Comparison of ENCODE assay signal across 8 cellular contexts in the genomic region with DNA sequence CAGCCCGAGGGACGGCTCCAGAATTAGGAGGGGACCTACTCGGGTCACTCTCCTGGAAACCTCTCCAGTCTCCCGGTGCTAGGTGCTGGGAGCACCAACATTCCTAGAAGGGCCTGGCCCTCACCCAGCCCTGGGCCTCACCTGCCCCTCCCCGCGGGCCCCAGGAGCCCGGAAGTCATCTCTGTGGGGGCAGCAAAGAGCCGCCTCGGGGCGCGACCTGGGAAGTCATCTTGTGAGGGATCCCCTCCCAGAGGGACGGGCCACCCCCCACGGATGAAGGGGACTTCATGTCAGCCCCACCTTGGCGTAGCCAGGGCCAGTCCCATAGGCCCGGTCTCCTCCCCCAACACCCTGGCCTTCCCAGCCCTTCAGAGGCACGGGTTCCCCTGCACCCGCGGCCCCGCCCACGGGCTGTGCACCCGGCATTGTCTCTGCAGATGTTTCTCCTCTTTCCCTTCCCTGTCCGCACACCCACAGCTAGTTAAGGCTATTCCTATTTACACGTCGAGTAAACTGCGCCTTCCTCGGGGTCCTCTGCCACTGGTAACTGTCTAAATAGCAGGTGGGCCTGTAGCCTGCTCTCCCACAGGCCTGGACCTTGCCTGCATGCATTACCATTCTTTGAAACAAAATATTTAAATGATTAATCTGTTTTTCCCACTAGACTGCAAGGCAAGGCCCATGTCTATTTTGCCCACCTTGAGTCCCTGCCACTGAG. TPM values are rescaled to one million over a fixed set of nuclear protein-coding genes. Genes with fewer than 3 reads are reported as not detected.
DNase-seq lines count a peak whose midpoint lies in the region; ATAC-seq and TF ChIP-seq lines count a peak whose summit lies in the region.

No MANE protein-coding gene starts in this region.

- H3K4me3 Mint-ChIP-seq in activated T-helper 17 cell treated with anti-CD3 and anti-CD28 coated beads, Interleukin-2, amount 50 U/mL, for 72 hours: peak overlapping the region; percentile 99

- H3K36me3 Mint-ChIP-seq in activated T-helper 17 cell treated with anti-CD3 and anti-CD28 coated beads, Interleukin-2, amount 50 U/mL, for 72 hours (ENCODE audit: low read depth): peaks cover 45% of the 10 kb centered on the region

- H3K27ac Mint-ChIP-seq in activated T-helper 17 cell treated with anti-CD3 and anti-CD28 coated beads, Interleukin-2, amount 50 U/mL, for 72 hours: peak overlapping the region; percentile 96

- H3K4me1 Mint-ChIP-seq in activated T-helper 17 cell treated with anti-CD3 and anti-CD28 coated beads, Interleukin-2, amount 50 U/mL, for 72 hours: peaks cover 42% of the 10 kb centered on the region

- H3K27ac ChIP-seq in foreskin keratinocyte: no peak overlapping the region

- ATAC-seq in HG02798 (IDR thresholded peaks at IDR 0.05; ENCODE audit: poor library complexity, unreplicated experiment) (peak; percentile 50), foreskin keratinocyte (peak; percentile 40), omental fat pad (ENCODE audit: low FRiP score) (peak; percentile 25)
- peak; percentile 8 for ATAC-seq in activated T-helper 17 cell treated with anti-CD3 and anti-CD28 coated beads, Interleukin-2, amount 50 U/mL, for 72 hours (replicated peaks)

- DNase-seq in SKM-1 treated with dmso at 0.1 percent for 144 hours (lab: John Stamatoyannopoulos, UW; ENCODE audit: unreplicated experiment): peak; percentile 29
- no peak for DNase-seq in SKM-1 (lab: John Stamatoyannopoulos, UW; ENCODE audit: unreplicated experiment)
- peak; percentile 61 for DNase-seq in NCI-H345 (lab: John Stamatoyannopoulos, UW)
- peak in 1 of 2 donors; percentile 28 for DNase-seq in foreskin keratinocyte
- no peak for DNase-seq in omental fat pad (ENCODE audit: low spot score)
- no peak for DNase-seq in retina

- H3K27me3 ChIP-seq in foreskin keratinocyte: no peaks in the 10 kb centered on the region

- no peaks in the 10 kb centered on the region for H3K4me1 ChIP-seq in foreskin keratinocyte

- no peaks in the 10 kb centered on the region for H3K27me3 Mint-ChIP-seq in activated T-helper 17 cell treated with anti-CD3 and anti-CD28 coated beads, Interleukin-2, amount 50 U/mL, for 72 hours

- H3K9me3 Mint-ChIP-seq in activated T-helper 17 cell treated with anti-CD3 and anti-CD28 coated beads, Interleukin-2, amount 50 U/mL, for 72 hours: no peaks in the 10 kb centered on the region

- no peak for TF ChIP-seq CTCF in foreskin keratinocyte (conservative IDR thresholded peaks at IDR 0.05)
- no peak for TF ChIP-seq CTCF in omental fat pad (IDR thresholded peaks at IDR 0.05)

RNA-seq across cellular contexts. Expression of gene RNASET2, which starts 0.9 kb away (rescaled TPM):
- 100 to 1,000 TPM in 1 of 2 donors, 10 to 100 TPM in 1; 94.2 to 210 TPM for total RNA-seq in activated T-helper 17 cell treated with anti-CD3 and anti-CD28 coated beads, Interleukin-2, amount 50 U/mL, for 72 hours
- total RNA-seq in foreskin keratinocyte (14.3 and 14.5 TPM in 2 replicates), omental fat pad (100 to 1,000 TPM in 1 of 4 donors, 10 to 100 TPM in 3; 68.4 to 129 (median 84.4) TPM)
- 17.6 and 18.5 TPM in 2 replicates for polyA plus RNA-seq in foreskin keratinocyte

RNA-seq across cellular contexts. Expression of gene CEP43, which starts 42.0 kb away (rescaled TPM):
- total RNA-seq in activated T-helper 17 cell treated with anti-CD3 and anti-CD28 coated beads, Interleukin-2, amount 50 U/mL, for 72 hours: 10 to 100 TPM; 24.7 to 29.0 TPM
- total RNA-seq in foreskin keratinocyte: 13.5 and 15.5 TPM in 2 replicates
- 7.5 and 9.4 TPM in 2 replicates for polyA plus RNA-seq in foreskin keratinocyte
- total RNA-seq in omental fat pad: 10 to 100 TPM; 12.2 to 13.7 (median 13.4) TPM

Comparison
In these comparisons a context has a peak if more than half of its experiments do, and no peak if none do; other contexts are left out.
1. DNase-seq: peak in SKM-1 treated with dmso at 0.1 percent for 144 hours (single experiment) and NCI-H345 (single experiment); none in SKM-1 (single experiment), omental fat pad (single experiment) and retina (single experiment).
2. Peak in every context shown above with its lines, with median percentiles within 50 percentile points of each other: ATAC-seq.